Comparison of ENCODE assay signal across 22 cellular contexts in the genomic region with DNA sequence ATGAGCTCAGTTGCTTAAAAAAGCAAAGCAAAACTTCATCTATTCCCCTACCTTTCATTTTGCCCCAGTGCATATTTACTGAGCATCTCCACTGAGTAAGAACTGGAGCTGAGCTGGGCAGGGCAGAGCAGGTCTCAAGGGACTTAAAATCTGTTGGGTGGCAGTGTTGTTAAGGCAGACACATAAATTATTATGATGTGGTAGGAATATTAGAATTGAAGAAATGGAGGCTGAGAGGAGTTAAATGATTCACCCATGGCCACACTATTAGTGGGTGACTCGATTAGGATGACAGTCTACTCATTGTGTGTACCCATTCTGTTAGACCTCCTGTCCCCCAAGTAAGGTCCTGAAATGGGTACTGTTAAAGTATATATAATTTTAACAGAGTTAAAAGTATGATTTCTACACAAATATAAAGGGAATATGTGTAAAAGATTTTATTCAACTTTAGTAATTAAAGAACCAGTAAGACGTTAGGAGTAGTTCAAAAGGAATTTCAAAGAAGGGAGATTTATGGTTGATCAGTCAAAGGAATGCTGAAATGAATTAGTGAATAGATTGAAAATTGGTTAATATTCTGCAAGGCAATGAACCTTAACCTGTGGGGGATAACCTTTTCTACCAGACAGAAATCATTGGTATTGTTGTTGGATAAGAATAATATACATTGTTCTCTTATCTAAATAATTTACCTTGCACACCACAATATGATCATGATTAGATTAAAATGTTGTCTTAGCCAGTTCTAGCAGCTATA. TPM values are rescaled to one million over a fixed set of nuclear protein-coding genes. Genes with fewer than 3 reads are reported as not detected.
DNase-seq lines count a peak whose midpoint lies in the region; ATAC-seq and TF ChIP-seq lines count a peak whose summit lies in the region.
"Had no signal": no experiment of that assay in that cellular context is flagged by ENCODE, and none has a peak within 500 bp of the region (broad histone marks: within the 10 kb centered on the region; RNA-seq: fewer than 3 reads in every experiment).

No MANE protein-coding gene starts in this region.

- no peak overlapping the region for H3K27ac Mint-ChIP-seq in activated B cell treated with CpG ODN at 0.5 μM for 24 hours

- H3K36me3 ChIP-seq in thyroid gland: no peaks in the 10 kb centered on the region
- no peaks in the 10 kb centered on the region for H3K36me3 ChIP-seq in smooth muscle cell (ENCODE audit: low read depth)

- TF ChIP-seq CTCF in activated B cell treated with CpG ODN at 0.5 μM for 24 hours (IDR thresholded peaks at IDR 0.05) (no peak), thyroid gland (IDR thresholded peaks at IDR 0.05) (no peak), smooth muscle cell (IDR thresholded peaks at IDR 0.05; ENCODE audit: borderline replicate concordance, insufficient read depth, poor library complexity, severe bottlenecking) (no peak)

- H3K4me3 Mint-ChIP-seq in activated B cell treated with CpG ODN at 0.5 μM for 24 hours: no peak overlapping the region

- H3K36me3 Mint-ChIP-seq in activated B cell treated with CpG ODN at 0.5 μM for 24 hours (ENCODE audit: low read depth): no peaks in the 10 kb centered on the region

- peaks cover 6% of the 10 kb centered on the region for H3K9me3 Mint-ChIP-seq in activated B cell treated with CpG ODN at 0.5 μM for 24 hours

- H3K27me3 ChIP-seq in thyroid gland (no peaks in the 10 kb centered on the region), smooth muscle cell (ENCODE audit: low read depth) (no peaks in the 10 kb centered on the region)

- no peaks in the 10 kb centered on the region for H4K20me1 ChIP-seq in smooth muscle cell (ENCODE audit: low read depth)

- no peak overlapping the region for H3K4me3 ChIP-seq in thyroid gland (replicated peaks in 1 of 3)
- no peak overlapping the region for H3K4me3 ChIP-seq in smooth muscle cell

- DNase-seq in activated B cell treated with CpG ODN at 0.5 μM for 24 hours (no peak), left kidney (ENCODE audit: low read depth, low spot score) (peak; percentile 36), thyroid gland (no peak), smooth muscle cell (lab: John Stamatoyannopoulos, UW; ENCODE audit: unreplicated experiment) (no peak)
- DNase-seq in activated CD4-positive, CD25-positive, alpha-beta regulatory T cell (lab: John Stamatoyannopoulos, UW): no peak
- DNase-seq: C1 segment of cervical spinal cord, DMS79, GOT3, Karpas-422, NCI-H1417 treated with DMSO at 0.1 percent for 48 hours, NCI-H187 treated with DMSO at 0.1 percent for 48 hours, NCI-H2227 treated with DMSO at 0.1 percent for 48 hours, NCI-H524, PC-3, SIG-M5 had no signal

- intact Hi-C loops in activated B cell treated with CpG ODN at 0.5 μM for 24 hours (cut with micrococcal nuclease): no loop called here
- intact Hi-C loops in thyroid gland (cut with DNase I): no loop called here

- TF ChIP-seq POLR2A in thyroid gland (IDR thresholded peaks at IDR 0.05): no peak

- H3K27me3 Mint-ChIP-seq in activated B cell treated with CpG ODN at 0.5 μM for 24 hours: no peaks in the 10 kb centered on the region

- 72 to 75% methylated on average over 2 of the region's 2 CpGs for WGBS in thyroid gland, 2 donors
- WGBS in smooth muscle cell (ENCODE audit: low lambda C conversion rate): 98% methylated on average over 2 of the region's 2 CpGs

- H3K27ac ChIP-seq in thyroid gland: peak overlapping the region; percentile 99
- H3K27ac ChIP-seq in smooth muscle cell (ENCODE audit: low read depth): no peak overlapping the region
- H3K27ac ChIP-seq: HL-60, RWPE1 had no signal

- CTCF ChIA-PET in activated B cell treated with CpG ODN at 0.5 μM for 24 hours (lab: Charles Lee): interaction anchor here (0.7 kb wide), 1 partner anchor 34 kb away, joined by 3 read pairs; no protein-coding TSS in a partner anchor

- no peak overlapping the region for H3K4me2 ChIP-seq in smooth muscle cell

- no peaks in the 10 kb centered on the region for H3K9me3 ChIP-seq in thyroid gland
- no peaks in the 10 kb centered on the region for H3K9me3 ChIP-seq in smooth muscle cell (replicated peaks; ENCODE audit: low read depth)

- no peak overlapping the region for H3K9ac ChIP-seq in smooth muscle cell (ENCODE audit: low read depth)

- peaks cover 35% of the 10 kb centered on the region for H3K4me1 Mint-ChIP-seq in activated B cell treated with CpG ODN at 0.5 μM for 24 hours

- H3K4me1 ChIP-seq in thyroid gland (peaks cover 52 to 90% of the 10 kb centered on the region in 2 donors), smooth muscle cell (ENCODE audit: low read depth) (peaks cover 13% of the 10 kb centered on the region)

- H2AFZ ChIP-seq in smooth muscle cell (ENCODE audit: low read depth): no peak overlapping the region

- no peaks in the 10 kb centered on the region for H3K79me2 ChIP-seq in smooth muscle cell (ENCODE audit: low read depth)

- POLR2A ChIA-PET in activated B cell treated with CpG ODN at 0.5 μM for 24 hours (lab: Charles Lee): interaction anchor here (0.9 to 1.4 kb wide), 2 partner anchors 16 kb away, joined by 3 to 5 read pairs; no protein-coding TSS in a partner anchor

- peaks cover 22% of the 10 kb centered on the region for H3F3A ChIP-seq in smooth muscle cell (ENCODE audit: low read depth)

- ATAC-seq in GM19463 (IDR thresholded peaks at IDR 0.05; ENCODE audit: unreplicated experiment) (peak; percentile 56), activated B cell treated with CpG ODN at 0.5 μM for 24 hours (ENCODE audit: low read depth) (peak; percentile 69), HG03159 (IDR thresholded peaks at IDR 0.05; ENCODE audit: unreplicated experiment) (no peak), GM19452 (IDR thresholded peaks at IDR 0.05; ENCODE audit: unreplicated experiment) (no peak)
- ATAC-seq: PC-3, SK-N-SH treated with all-trans-retinoic acid at 6 μM for 48 hours had no signal

RNA-seq across cellular contexts. Expression of a gene that starts 17.5 kb away (rescaled TPM):
- total RNA-seq in activated B cell treated with CpG ODN at 0.5 μM for 24 hours (4.1 and 4.7 TPM in 2 replicates), thyroid gland (100 to 1,000 TPM; 102 to 260 (median 149) TPM), smooth muscle cell (5.1 and 7.9 TPM in 2 replicates)
- 3.9 and 5.2 TPM in 2 replicates for polyA plus RNA-seq in smooth muscle cell

RNA-seq across cellular contexts. Expression of a gene that starts 52.6 kb away (rescaled TPM):
- total RNA-seq in activated B cell treated with CpG ODN at 0.5 μM for 24 hours (23.6 and 25.4 TPM in 2 replicates), thyroid gland (10 to 100 TPM; 26.5 to 94.1 (median 48.1) TPM), smooth muscle cell (2.0 and 4.6 TPM in 2 replicates)
- polyA plus RNA-seq in smooth muscle cell: 1.2 and 3.3 TPM in 2 replicates
- total RNA-seq: HT1080 had no signal

Comparison
In these comparisons a context has a peak if more than half of its experiments do, and no peak if none do; other contexts are left out.
1. ATAC-seq: peak in GM19463 (single experiment) and activated B cell treated with CpG ODN at 0.5 μM for 24 hours (single experiment); none in HG03159 (single experiment) and GM19452 (single experiment).
2. RNA of a gene that starts 17.5 kb away (total RNA-seq): 102 to 260 TPM in thyroid gland; 5.1 to 7.9 TPM in smooth muscle cell and 4.1 to 4.7 TPM in activated B cell treated with CpG ODN at 0.5 μM for 24 hours; every median in the first group is over 10 times any median in the second.